In genomic region chr15:62505761-62506160, GRCh38 we compare ENCODE assay signal across 13 cellular contexts.
DNase-seq lines count a peak whose midpoint lies in the region; ATAC-seq and TF ChIP-seq lines count a peak whose summit lies in the region.
"Had no signal": no experiment of that assay in that cellular context is flagged by ENCODE, and none has a peak within 500 bp of the region (broad histone marks: within the 10 kb centered on the region; RNA-seq: fewer than 3 reads in every experiment).

No MANE protein-coding gene starts in this region.

- H3K4me3 Mint-ChIP-seq in activated CD8-positive, alpha-beta T cell treated with anti-CD3 and anti-CD28 coated beads, Interleukin-2, amount 10 ng/mL, durations not matched to agents 7 days and 5 days = no peak overlapping the region
- H3K4me3 Mint-ChIP-seq: activated CD4-positive, alpha-beta memory T cell treated with anti-CD3 and anti-CD28 coated beads, Interleukin-2, amount 10 ng/mL, durations not matched to agents 7 days and 5 days had no signal

- H3K36me3 ChIP-seq in heart left ventricle (no peaks in the 10 kb centered on the region), osteoblast (ENCODE audit: insufficient read depth, low read length) (no peaks in the 10 kb centered on the region), aorta (ENCODE audit: control insufficient read depth in 1 of 2, insufficient read depth in 2 of 2, low read length in 1 of 2) (no peaks in the 10 kb centered on the region)

- H4K20me1 ChIP-seq in osteoblast (ENCODE audit: insufficient read depth, low read length) = no peaks in the 10 kb centered on the region

- POLR2A ChIA-PET in activated CD8-positive, alpha-beta T cell treated with anti-CD3 and anti-CD28 coated beads, Interleukin-2, amount 10 ng/mL, durations not matched to agents 7 days and 5 days (lab: Charles Lee) = no interaction called here

- intact Hi-C loops in Right ventricle myocardium inferior (cut with DNase I) (loop anchor here (5.0 kb wide), 2 partner anchors 48 to 113 kb away; partner anchors contain the start of gene TLN2), cardiac septum (cut with DNase I) (loop anchor here (5.0 kb wide), 1 partner anchor 33 kb away; no protein-coding TSS in a partner anchor), heart left ventricle (cut with DNase I) (loop anchor here in 5 of 10 donors (1.0 to 5.0 kb wide), 5 partner anchors 37 to 52 kb away; no protein-coding TSS in a partner anchor), aorta (cut with DNase I) (loop anchor here in 1 of 2 donors (5.0 kb wide), 1 partner anchor 97 kb away; no protein-coding TSS in a partner anchor)

- no peaks in the 10 kb centered on the region for H3K9me3 Mint-ChIP-seq in activated CD8-positive, alpha-beta T cell treated with anti-CD3 and anti-CD28 coated beads, Interleukin-2, amount 10 ng/mL, durations not matched to agents 7 days and 5 days (ENCODE audit: insufficient read depth)
- H3K9me3 Mint-ChIP-seq: activated CD4-positive, alpha-beta memory T cell treated with anti-CD3 and anti-CD28 coated beads, Interleukin-2, amount 10 ng/mL, durations not matched to agents 7 days and 5 days had no signal

- H3K4me1 ChIP-seq in heart left ventricle (peaks cover 0 to 74% (median 47%) of the 10 kb centered on the region in 12 donors), osteoblast (ENCODE audit: insufficient read depth, low read length) (peaks cover 15% of the 10 kb centered on the region), aorta (ENCODE audit: control insufficient read depth in 1 of 2, insufficient read depth in 2 of 2, low read length in 2 of 2) (peaks cover 2 to 18% of the 10 kb centered on the region in 2 donors)

- peaks cover 6% of the 10 kb centered on the region for H3K27me3 Mint-ChIP-seq in activated CD8-positive, alpha-beta T cell treated with anti-CD3 and anti-CD28 coated beads, Interleukin-2, amount 10 ng/mL, durations not matched to agents 7 days and 5 days (ENCODE audit: low read depth)

- H3K4me3 ChIP-seq in heart left ventricle = peak overlapping the region in 1 of 12 donors; percentile 16
- H3K4me3 ChIP-seq in osteoblast (ENCODE audit: insufficient read depth, low read length) = no peak overlapping the region
- H3K4me3 ChIP-seq in aorta (ENCODE audit: low read length in 2 of 2) = no peak overlapping the region

- H3K4me1 Mint-ChIP-seq in activated CD8-positive, alpha-beta T cell treated with anti-CD3 and anti-CD28 coated beads, Interleukin-2, amount 10 ng/mL, durations not matched to agents 7 days and 5 days (ENCODE audit: low read depth) = no peaks in the 10 kb centered on the region
- H3K4me1 Mint-ChIP-seq: activated CD4-positive, alpha-beta memory T cell treated with anti-CD3 and anti-CD28 coated beads, Interleukin-2, amount 10 ng/mL, durations not matched to agents 7 days and 5 days had no signal

- TF ChIP-seq CTCF in heart left ventricle (IDR thresholded peaks at IDR 0.05) (no peak), osteoblast (IDR thresholded peaks at IDR 0.05; ENCODE audit: extremely low read depth, low read depth, low read length) (no peak)

- H3K27ac ChIP-seq in heart left ventricle = peak overlapping the region; percentile 54 to 90 (median 82)
- peak overlapping the region; percentile 21 for H3K27ac ChIP-seq in osteoblast (ENCODE audit: low read depth, low read length)
- peak overlapping the region; percentile 77 to 94 for H3K27ac ChIP-seq in aorta (ENCODE audit: low read depth in 1 of 2, low read length in 2 of 2)
- H3K27ac ChIP-seq: epithelial cell of prostate had no signal

- DNase-seq in Right ventricle myocardium inferior (ENCODE audit: missing footprints) (no peak), cardiac septum (ENCODE audit: low spot score) (no peak), heart left ventricle (peak in 1 of 5 donors; percentile 40), osteoblast (ENCODE audit: insufficient read length, low spot score, missing footprints) (no peak), aorta (no peak), NCI-H446 treated with DMSO at 0.1 percent for 48 hours (lab: John Stamatoyannopoulos, UW) (no peak)
- DNase-seq in activated CD8-positive, alpha-beta T cell treated with anti-CD3 and anti-CD28 coated beads, Interleukin-2, amount 10 ng/mL, durations not matched to agents 7 days and 5 days = no peak
- DNase-seq: activated CD4-positive, alpha-beta memory T cell treated with anti-CD3 and anti-CD28 coated beads, Interleukin-2, amount 10 ng/mL, durations not matched to agents 7 days and 5 days; activated naive CD4-positive, alpha-beta T cell; NCI-H1105; NCI-H524 had no signal

- TF ChIP-seq POLR2A in heart left ventricle (IDR thresholded peaks at IDR 0.05) = no peak

- no peaks in the 10 kb centered on the region for H3K36me3 Mint-ChIP-seq in activated CD8-positive, alpha-beta T cell treated with anti-CD3 and anti-CD28 coated beads, Interleukin-2, amount 10 ng/mL, durations not matched to agents 7 days and 5 days (ENCODE audit: low read depth)

- peaks cover 8% of the 10 kb centered on the region for H3K79me2 ChIP-seq in osteoblast (ENCODE audit: insufficient read depth, low read length)

- no peak overlapping the region for H2AFZ ChIP-seq in osteoblast (ENCODE audit: low read length)

- H3K27ac Mint-ChIP-seq in activated CD8-positive, alpha-beta T cell treated with anti-CD3 and anti-CD28 coated beads, Interleukin-2, amount 10 ng/mL, durations not matched to agents 7 days and 5 days = no peak overlapping the region
- H3K27ac Mint-ChIP-seq: activated CD4-positive, alpha-beta memory T cell treated with anti-CD3 and anti-CD28 coated beads, Interleukin-2, amount 10 ng/mL, durations not matched to agents 7 days and 5 days had no signal

- 10 to 19% (median 11%) methylated on average over 6 of the region's 6 CpGs for WGBS in heart left ventricle, 4 donors
- 2 to 7% methylated on average over 6 of the region's 6 CpGs for WGBS in aorta, 2 donors

- ATAC-seq in Right ventricle myocardium inferior (peak; percentile 61), heart left ventricle (peak; percentile 68 to 82 (median 76)), aorta (ENCODE audit: low FRiP score) (peak; percentile 54)
- ATAC-seq in activated CD8-positive, alpha-beta T cell treated with anti-CD3 and anti-CD28 coated beads, Interleukin-2, amount 10 ng/mL, durations not matched to agents 7 days and 5 days = no peak
- ATAC-seq in activated CD4-positive, CD25-positive, alpha-beta regulatory T cell treated with anti-CD3 and anti-CD28 coated beads, Interleukin-2, amount 50 U/mL, for 24 hours = no peak

- H3K9me3 ChIP-seq in heart left ventricle = no peaks in the 10 kb centered on the region
- H3K9me3 ChIP-seq in osteoblast (ENCODE audit: low read depth, low read length) = no peaks in the 10 kb centered on the region
- no peaks in the 10 kb centered on the region for H3K9me3 ChIP-seq in aorta (ENCODE audit: control insufficient read depth, low read length)

- H3K27me3 ChIP-seq in heart left ventricle (no peaks in the 10 kb centered on the region), osteoblast (ENCODE audit: insufficient read depth, low read length) (no peaks in the 10 kb centered on the region), aorta (ENCODE audit: control insufficient read depth in 1 of 2, insufficient read depth in 2 of 2, low read length in 1 of 2) (no peaks in the 10 kb centered on the region)

- CTCF ChIA-PET in activated CD8-positive, alpha-beta T cell treated with anti-CD3 and anti-CD28 coated beads, Interleukin-2, amount 10 ng/mL, durations not matched to agents 7 days and 5 days (lab: Charles Lee) = no interaction called here

- peak overlapping the region; percentile 37 for H3K4me2 ChIP-seq in osteoblast (ENCODE audit: insufficient read depth, low read length)

Comparison
In these comparisons a context has a peak if more than half of its experiments do, and no peak if none do; other contexts are left out.
1. ATAC-seq: peak in Right ventricle myocardium inferior (single experiment), heart left ventricle (4 of 4) and aorta (single experiment); none in activated CD8-positive, alpha-beta T cell treated with anti-CD3 and anti-CD28 coated beads, Interleukin-2, amount 10 ng/mL, durations not matched to agents 7 days and 5 days (single experiment) and activated CD4-positive, CD25-positive, alpha-beta regulatory T cell treated with anti-CD3 and anti-CD28 coated beads, Interleukin-2, amount 50 U/mL, for 24 hours (0 of 2).
2. H3K27ac ChIP-seq: peak in every context shown above with its lines; median percentile 86 in aorta; 82 in heart left ventricle; 21 in osteoblast.